Comparison of ENCODE assay signal across 7 cellular contexts in the genomic region with DNA sequence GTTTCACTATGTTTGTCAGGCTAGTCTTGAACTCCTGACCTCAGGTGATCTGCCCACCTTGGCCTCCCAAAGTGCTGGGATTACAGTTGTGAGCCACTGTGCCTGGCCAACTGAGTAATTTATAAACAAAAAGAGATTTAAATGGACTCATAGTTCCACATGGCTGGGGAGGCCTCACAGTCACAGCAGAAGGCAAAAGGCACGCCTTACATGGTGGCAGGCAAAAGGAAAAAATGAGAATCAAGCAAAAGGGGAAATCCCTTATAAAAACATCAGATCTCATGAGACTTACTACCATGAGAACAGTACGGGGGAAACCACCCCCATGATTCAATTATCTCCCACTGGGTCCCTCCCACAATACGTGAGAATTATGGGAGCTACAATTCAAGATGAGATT.
DNase-seq lines count a peak whose midpoint lies in the region; ATAC-seq and TF ChIP-seq lines count a peak whose summit lies in the region.
"Not testable (repeated sequence)": the region's sequence is repeated elsewhere in the genome, so short reads cannot be mapped to it uniquely, and the experiment has no call there.

No MANE protein-coding gene starts in this region.

- DNase-seq in WTC11 (ENCODE audit: low spot score); endothelial cell (ENCODE audit: low spot score): not testable (repeated sequence)
- DNase-seq in activated CD4-positive, alpha-beta memory T cell treated with anti-CD3 and anti-CD28 coated beads for 36 hours = peak; percentile 15
- DNase-seq in stimulated activated CD4-positive, alpha-beta T cell treated with anti-CD3 and anti-CD28 coated beads, Interleukin-2, amount 100 ng/mL, for 4 hours (ENCODE audit: low read depth) = peak; percentile 19
- peak; percentile 18 for DNase-seq in stimulated activated naive CD8-positive, alpha-beta T cell treated with anti-CD3 and anti-CD28 coated beads, Interleukin-15, Interleukin-2, amounts not matched to agents 100 U/mL and 50 U/mL, for 24 hours

- not testable (repeated sequence) for H3K36me3 Mint-ChIP-seq in WTC11; activated CD4-positive, alpha-beta memory T cell treated with anti-CD3 and anti-CD28 coated beads for 36 hours; activated T-helper 17 cell treated with anti-CD3 and anti-CD28 coated beads, Interleukin-2, amount 50 U/mL, for 72 hours (ENCODE audit: low read depth); activated naive CD4-positive, alpha-beta T cell treated with anti-CD3 and anti-CD28 coated beads, Interleukin-2, amount 50 U/mL, for 24 hours
- H3K36me3 Mint-ChIP-seq in endothelial cell (ENCODE audit: low read depth, unreplicated experiment) = peaks cover 14% of the 10 kb centered on the region

- not testable (repeated sequence) for TF ChIP-seq CTCF in WTC11 (IDR thresholded peaks at IDR 0.05); endothelial cell (IDR thresholded peaks at IDR 0.05; ENCODE audit: unreplicated experiment)

- H3K9me3 Mint-ChIP-seq in WTC11; activated T-helper 17 cell treated with anti-CD3 and anti-CD28 coated beads, Interleukin-2, amount 50 U/mL, for 72 hours; activated naive CD4-positive, alpha-beta T cell treated with anti-CD3 and anti-CD28 coated beads, Interleukin-2, amount 50 U/mL, for 24 hours; endothelial cell (ENCODE audit: unreplicated experiment): not testable (repeated sequence)
- peaks cover 14% of the 10 kb centered on the region for H3K9me3 Mint-ChIP-seq in activated CD4-positive, alpha-beta memory T cell treated with anti-CD3 and anti-CD28 coated beads for 36 hours

- ATAC-seq in WTC11 = not testable (repeated sequence)
- peak; percentile 61 for ATAC-seq in activated T-helper 17 cell treated with anti-CD3 and anti-CD28 coated beads, Interleukin-2, amount 50 U/mL, for 72 hours (replicated peaks)
- ATAC-seq in stimulated activated naive CD8-positive, alpha-beta T cell treated with anti-CD3 and anti-CD28 coated beads, Interleukin-15, Interleukin-2, amounts not matched to agents 100 U/mL and 50 U/mL, for 24 hours = peak; percentile 69

- intact Hi-C loops in activated CD4-positive, alpha-beta memory T cell treated with anti-CD3 and anti-CD28 coated beads for 36 hours (cut with micrococcal nuclease) = not testable (repeated sequence)

- H3K4me1 Mint-ChIP-seq in WTC11 = peaks cover 22% of the 10 kb centered on the region
- H3K4me1 Mint-ChIP-seq in activated CD4-positive, alpha-beta memory T cell treated with anti-CD3 and anti-CD28 coated beads for 36 hours (ENCODE audit: low read depth); activated T-helper 17 cell treated with anti-CD3 and anti-CD28 coated beads, Interleukin-2, amount 50 U/mL, for 72 hours; endothelial cell (ENCODE audit: unreplicated experiment): not testable (repeated sequence)
- H3K4me1 Mint-ChIP-seq in activated naive CD4-positive, alpha-beta T cell treated with anti-CD3 and anti-CD28 coated beads, Interleukin-2, amount 50 U/mL, for 24 hours = peaks cover 10% of the 10 kb centered on the region

- CTCF ChIA-PET in WTC11 (lab: Charles Lee); activated CD4-positive, alpha-beta memory T cell treated with anti-CD3 and anti-CD28 coated beads for 36 hours (lab: Charles Lee): not testable (repeated sequence)

- not testable (repeated sequence) for H3K4me3 Mint-ChIP-seq in WTC11; activated CD4-positive, alpha-beta memory T cell treated with anti-CD3 and anti-CD28 coated beads for 36 hours; activated T-helper 17 cell treated with anti-CD3 and anti-CD28 coated beads, Interleukin-2, amount 50 U/mL, for 72 hours; activated naive CD4-positive, alpha-beta T cell treated with anti-CD3 and anti-CD28 coated beads, Interleukin-2, amount 50 U/mL, for 24 hours
- H3K4me3 Mint-ChIP-seq in endothelial cell (ENCODE audit: unreplicated experiment) = peak overlapping the region; percentile 82

- not testable (repeated sequence) for H3K27me3 Mint-ChIP-seq in WTC11 (ENCODE audit: low read depth); activated CD4-positive, alpha-beta memory T cell treated with anti-CD3 and anti-CD28 coated beads for 36 hours; activated T-helper 17 cell treated with anti-CD3 and anti-CD28 coated beads, Interleukin-2, amount 50 U/mL, for 72 hours; activated naive CD4-positive, alpha-beta T cell treated with anti-CD3 and anti-CD28 coated beads, Interleukin-2, amount 50 U/mL, for 24 hours; endothelial cell (ENCODE audit: unreplicated experiment)

- peak overlapping the region; percentile 84; the same call in 1 of the 2 replicates for H3K27ac Mint-ChIP-seq in WTC11
- H3K27ac Mint-ChIP-seq in activated CD4-positive, alpha-beta memory T cell treated with anti-CD3 and anti-CD28 coated beads for 36 hours; activated T-helper 17 cell treated with anti-CD3 and anti-CD28 coated beads, Interleukin-2, amount 50 U/mL, for 72 hours; endothelial cell (ENCODE audit: unreplicated experiment): not testable (repeated sequence)
- H3K27ac Mint-ChIP-seq in activated naive CD4-positive, alpha-beta T cell treated with anti-CD3 and anti-CD28 coated beads, Interleukin-2, amount 50 U/mL, for 24 hours = peak overlapping the region; percentile 82

- POLR2A ChIA-PET in WTC11 (lab: Charles Lee); activated CD4-positive, alpha-beta memory T cell treated with anti-CD3 and anti-CD28 coated beads for 36 hours (lab: Charles Lee): not testable (repeated sequence)
